Comparison of ENCODE assay signal across 28 cellular contexts in genomic region chr2:165086337-165086736, GRCh38.
"Had no signal": no experiment of that assay in that cellular context is flagged by ENCODE, and none has a peak within 500 bp of the region (broad histone marks: within the 10 kb centered on the region; RNA-seq: fewer than 3 reads in every experiment).

No MANE protein-coding gene starts in this region.

- H3K4me2 ChIP-seq: neural progenitor cell had no signal

- ATAC-seq: natural killer cell; psoas muscle; right cardiac atrium; right lobe of liver; stimulated activated effector memory CD8-positive, alpha-beta T cell treated with anti-CD3 and anti-CD28 coated beads, Interleukin-12 subunit alpha, Interleukin-12 subunit beta, amount 100 ng/mL, for 72 hours; stimulated activated naive B cell treated with anti-CD40 and anti-IgM and Interleukin-4, amounts not matched to agents 10 μg/mL and 1 μg/mL and 100 μg/mL, for 72 hours had no signal

- H3K27ac Mint-ChIP-seq: natural killer cell; nephron; neural progenitor cell; progenitor cell of endocrine pancreas; stimulated activated effector memory CD8-positive, alpha-beta T cell treated with anti-CD3 and anti-CD28 coated beads, Interleukin-12 subunit alpha, Interleukin-12 subunit beta, amount 100 ng/mL, for 72 hours; stimulated activated naive B cell treated with anti-CD40 and anti-IgM and Interleukin-4, amounts not matched to agents 10 μg/mL and 1 μg/mL and 100 μg/mL, for 72 hours; stimulated activated naive CD8-positive, alpha-beta T cell treated with anti-CD3 and anti-CD28 coated beads, Interleukin-15, Interleukin-2, amounts not matched to agents 100 ng/mL and 50 ng/mL, for 24 hours had no signal

- H3K4me3 ChIP-seq: neural progenitor cell, ovary, psoas muscle, right lobe of liver, sigmoid colon, stomach, thoracic aorta, thyroid gland, tibial nerve, upper lobe of left lung, vagina had no signal

- H3K4me1 Mint-ChIP-seq: natural killer cell; nephron; stimulated activated effector memory CD8-positive, alpha-beta T cell treated with anti-CD3 and anti-CD28 coated beads, Interleukin-12 subunit alpha, Interleukin-12 subunit beta, amount 100 ng/mL, for 72 hours; stimulated activated naive B cell treated with anti-CD40 and anti-IgM and Interleukin-4, amounts not matched to agents 10 μg/mL and 1 μg/mL and 100 μg/mL, for 72 hours had no signal

- H2AFZ ChIP-seq: neural progenitor cell, parathyroid adenoma had no signal

- H3K9ac ChIP-seq: neural progenitor cell, parathyroid adenoma had no signal

- H3K27me3 ChIP-seq: neural progenitor cell, ovary, right lobe of liver, sigmoid colon, stomach, thyroid gland, tibial nerve, upper lobe of left lung, vagina had no signal

- H3K9me3 ChIP-seq: ovary, right lobe of liver, sigmoid colon, thoracic aorta, thyroid gland, vagina had no signal

- H3K36me3 Mint-ChIP-seq: stimulated activated effector memory CD8-positive, alpha-beta T cell treated with anti-CD3 and anti-CD28 coated beads, Interleukin-12 subunit alpha, Interleukin-12 subunit beta, amount 100 ng/mL, for 72 hours had no signal

- H3K27ac ChIP-seq: neural progenitor cell, ovary, parathyroid adenoma, psoas muscle, right lobe of liver, sigmoid colon, stomach, thoracic aorta, thyroid gland, tibial nerve, upper lobe of left lung, vagina had no signal

- H3K79me2 ChIP-seq: parathyroid adenoma had no signal

- H3K36me3 ChIP-seq: neural progenitor cell, ovary, right lobe of liver, sigmoid colon, stomach, thoracic aorta, thyroid gland, tibial nerve, upper lobe of left lung, vagina had no signal

- DNase-seq: natural killer cell; occipital lobe; ovary; posterior cingulate gyrus; psoas muscle; right cardiac atrium; right lobe of liver; sigmoid colon; small intestine; stimulated activated CD4-positive, alpha-beta T cell treated with anti-CD3 and anti-CD28 coated beads, Interleukin-15, amount 100 ng/mL, for 24 hours; stimulated activated CD4-positive, alpha-beta T cell treated with anti-CD3 and anti-CD28 coated beads, Interleukin-2, amount 100 ng/mL, for 24 hours; stimulated activated CD4-positive, alpha-beta T cell treated with anti-CD3 and anti-CD28 coated beads, Interleukin-2, amount 100 ng/mL, for 48 hours; stimulated activated CD4-positive, alpha-beta T cell treated with anti-CD3 and anti-CD28 coated beads, Interleukin-4, amount 100 ng/mL, for 24 hours; stimulated activated naive B cell treated with anti-CD40 and anti-IgM and Interleukin-4, amounts not matched to agents 10 μg/mL and 1 μg/mL and 100 μg/mL, for 72 hours; stimulated activated naive CD4-positive, alpha-beta T cell treated with Interleukin-2 at 50 U/mL for 16 hours; stomach; thyroid gland; trophoblast cell; upper lobe of left lung had no signal

- H3K4me1 ChIP-seq: neural progenitor cell, parathyroid adenoma, psoas muscle, sigmoid colon, stomach, thyroid gland, tibial nerve, upper lobe of left lung, vagina had no signal

- H3K4me3 Mint-ChIP-seq: natural killer cell; nephron; neural progenitor cell; stimulated activated effector memory CD8-positive, alpha-beta T cell treated with anti-CD3 and anti-CD28 coated beads, Interleukin-12 subunit alpha, Interleukin-12 subunit beta, amount 100 ng/mL, for 72 hours; stimulated activated naive B cell treated with anti-CD40 and anti-IgM and Interleukin-4, amounts not matched to agents 10 μg/mL and 1 μg/mL and 100 μg/mL, for 72 hours; stimulated activated naive CD8-positive, alpha-beta T cell treated with anti-CD3 and anti-CD28 coated beads, Interleukin-15, Interleukin-2, amounts not matched to agents 100 ng/mL and 50 ng/mL, for 24 hours had no signal

- H3K27me3 Mint-ChIP-seq: progenitor cell of endocrine pancreas; stimulated activated naive B cell treated with anti-CD40 and anti-IgM and Interleukin-4, amounts not matched to agents 10 μg/mL and 1 μg/mL and 100 μg/mL, for 72 hours; stimulated activated naive CD8-positive, alpha-beta T cell treated with anti-CD3 and anti-CD28 coated beads, Interleukin-15, Interleukin-2, amounts not matched to agents 100 ng/mL and 50 ng/mL, for 24 hours had no signal
